11 cellular contexts compared by ENCODE assay signal in genomic region chr12:123094349-123095073, GRCh38. TPM values are rescaled to one million over a fixed set of nuclear protein-coding genes. Genes with fewer than 3 reads are reported as not detected.
DNase-seq lines count a peak whose midpoint lies in the region; ATAC-seq, FAIRE-seq and TF ChIP-seq lines count a peak whose summit lies in the region.
"Had no signal": no experiment of that assay in that cellular context is flagged by ENCODE, and none has a peak within 500 bp of the region (broad histone marks: within the 10 kb centered on the region; RNA-seq: fewer than 3 reads in every experiment).

No MANE protein-coding gene starts in this region.

- no peaks in the 10 kb centered on the region for H3K27me3 ChIP-seq in mesenchymal stem cell (ENCODE audit: control insufficient read depth in 1 of 2, insufficient read depth in 1 of 2, low read length in 2 of 2)

- H3K18ac ChIP-seq in mesenchymal stem cell (ENCODE audit: low read depth in 1 of 2, low read length in 2 of 2), result peak overlapping the region; percentile 63 to 66

- no peak for TF ChIP-seq POLR2A in A549 (IDR thresholded peaks at IDR 0.05; ENCODE audit: low read length)

- H3K4me2 ChIP-seq in A549, result peak overlapping the region; percentile 91
- H3K4me2 ChIP-seq in mesenchymal stem cell (ENCODE audit: low read length, poor library complexity, severe bottlenecking), result no peak overlapping the region

- H3K9ac ChIP-seq in mesenchymal stem cell (ENCODE audit: low read length), result peak overlapping the region; percentile 10

- H2BK15ac ChIP-seq in mesenchymal stem cell (ENCODE audit: low read depth, poor library complexity, severe bottlenecking), result peak overlapping the region; percentile 88

- peak; percentile 65 to 78 for ATAC-seq in A549
- no peak for ATAC-seq in HG02763 (IDR thresholded peaks at IDR 0.05; ENCODE audit: unreplicated experiment)
- no peak for ATAC-seq in HG03571 (IDR thresholded peaks at IDR 0.05; ENCODE audit: unreplicated experiment)

- no peak overlapping the region for H3K23ac ChIP-seq in mesenchymal stem cell (ENCODE audit: low read length in 2 of 2)

- no peak overlapping the region for H3K4me3 ChIP-seq in A549
- H3K4me3 ChIP-seq in choroid plexus epithelial cell (ENCODE audit: low read depth, low read length), result no peak overlapping the region
- H3K4me3 ChIP-seq in mesenchymal stem cell (ENCODE audit: insufficient read depth in 1 of 2, low read depth in 1 of 2, low read length in 2 of 2), result peak overlapping the region in 1 of 2 experiments; percentile 20

- H3K14ac ChIP-seq in mesenchymal stem cell (ENCODE audit: low read length in 2 of 2), result no peak overlapping the region

- H4K8ac ChIP-seq in mesenchymal stem cell (ENCODE audit: low read length), result peak overlapping the region; percentile 38

- H3K36me3 ChIP-seq in mesenchymal stem cell (ENCODE audit: control insufficient read depth in 1 of 2, insufficient read depth in 2 of 2, low read depth in 1 of 2, low read length in 2 of 2), result peaks cover 0 to 4% of the 10 kb centered on the region in 2 experiments

- H3K9me3 ChIP-seq in A549 (peaks cover 14% of the 10 kb centered on the region), mesenchymal stem cell (ENCODE audit: control insufficient read depth, low read length) (peaks cover 15% of the 10 kb centered on the region)

- H3K79me1 ChIP-seq in mesenchymal stem cell (replicated peaks; ENCODE audit: low read length, poor library complexity, severe bottlenecking), result peaks cover 13% of the 10 kb centered on the region

- TF ChIP-seq EP300 in A549 (IDR thresholded peaks at IDR 0.05), result no peak

- no peak for FAIRE-seq in A549 (lab: Jason Lieb, UNC)

- 33% methylated on average over 18 of the region's 18 CpGs for whole genome bisulfite sequencing in A549 (ENCODE audit: missing lambda C conversion rate)
- 54% methylated on average over 17 of the region's 18 CpGs for WGBS in mesenchymal stem cell

- no peak overlapping the region for H2AFZ ChIP-seq in mesenchymal stem cell (ENCODE audit: low read depth, low read length)

- TF ChIP-seq CTCF in A549 (IDR thresholded peaks at IDR 0.05), result no peak
- TF ChIP-seq CTCF in choroid plexus epithelial cell (conservative IDR thresholded peaks at IDR 0.05; ENCODE audit: low read depth, low read length), result no peak

- H3K4me1 ChIP-seq in A549, result peaks cover 65% of the 10 kb centered on the region
- H3K4me1 ChIP-seq in mesenchymal stem cell (ENCODE audit: control insufficient read depth, insufficient read depth, low read depth, low read length), result peaks cover 16% of the 10 kb centered on the region

- peak; percentile 76 to 82 for DNase-seq in A549 (ENCODE audit: low read depth in 1 of 2, low spot score in 1 of 2)
- peak; percentile 38 for DNase-seq in LoVo (ENCODE audit: low spot score)
- peak; percentile 38 for DNase-seq in choroid plexus epithelial cell (ENCODE audit: low read depth)
- DNase-seq in mesenchymal stem cell, result peak; percentile 88
- DNase-seq in activated CD4-positive, alpha-beta T cell treated with anti-CD3 and anti-CD28 coated beads for 1 hour, result no peak
- no peak for DNase-seq in NCI-H1930 (lab: John Stamatoyannopoulos, UW)
- DNase-seq: CD4-positive, alpha-beta T cell; H9; NCI-H2081 had no signal

- CTCF ChIA-PET in A549 (lab: Yijun Ruan, JAX), result interaction anchor here (1.1 to 2.5 kb wide), 5 partner anchors 18 to 58 kb away, joined by 4 to 9 read pairs (median 5); no protein-coding TSS in a partner anchor

- H2BK12ac ChIP-seq in mesenchymal stem cell (ENCODE audit: low read length in 2 of 2), result peak overlapping the region; percentile 42 to 46

- peak overlapping the region; percentile 76 to 89 for H3K27ac ChIP-seq in A549
- H3K27ac ChIP-seq in mesenchymal stem cell (ENCODE audit: low read length, poor library complexity, severe bottlenecking), result no peak overlapping the region

- peak overlapping the region in 1 of 2 experiments; percentile 21 for H3K4ac ChIP-seq in mesenchymal stem cell (ENCODE audit: low read depth in 1 of 2, low read length in 2 of 2)

- H2BK5ac ChIP-seq in mesenchymal stem cell (ENCODE audit: low read depth, low read length, poor library complexity, severe bottlenecking), result no peak overlapping the region

- POLR2A ChIA-PET in A549 (lab: Yijun Ruan, JAX), result interaction anchor here (1.6 kb wide), 1 partner anchor 138 kb away, joined by 3 read pairs; the partner anchor contains the start of genes MPHOSPH9 and MTRFR

- H2AK5ac ChIP-seq in mesenchymal stem cell (ENCODE audit: low read length, severe bottlenecking), result no peak overlapping the region

- H2BK120ac ChIP-seq in mesenchymal stem cell (ENCODE audit: low read depth, low read length), result no peak overlapping the region

- no peak overlapping the region for H4K91ac ChIP-seq in mesenchymal stem cell (ENCODE audit: low read length)

- peak in 1 of 2 experiments; percentile 1; a peak in 2 of 5 replicates for TF ChIP-seq RAD21 in A549 (conservative IDR thresholded peaks at IDR 0.05 in 1 of 2, IDR thresholded peaks at IDR 0.05 in 1 of 2)

TF ChIP-seq in A549, 52 proteins besides CTCF, POLR2A, EP300 and RAD21:
- peak; percentile 73; the same call in 1 of the 2 replicates for TF ChIP-seq GATA3 (IDR thresholded peaks at IDR 0.05; ENCODE audit: borderline replicate concordance)
- TF ChIP-seq JUNB (IDR thresholded peaks at IDR 0.05), result peak; percentile 72
- peak in 1 of 2 experiments; percentile 51; a peak in 1 of 4 replicates for TF ChIP-seq CEBPB (IDR thresholded peaks at IDR 0.05)
- TF ChIP-seq, protein P1, sequence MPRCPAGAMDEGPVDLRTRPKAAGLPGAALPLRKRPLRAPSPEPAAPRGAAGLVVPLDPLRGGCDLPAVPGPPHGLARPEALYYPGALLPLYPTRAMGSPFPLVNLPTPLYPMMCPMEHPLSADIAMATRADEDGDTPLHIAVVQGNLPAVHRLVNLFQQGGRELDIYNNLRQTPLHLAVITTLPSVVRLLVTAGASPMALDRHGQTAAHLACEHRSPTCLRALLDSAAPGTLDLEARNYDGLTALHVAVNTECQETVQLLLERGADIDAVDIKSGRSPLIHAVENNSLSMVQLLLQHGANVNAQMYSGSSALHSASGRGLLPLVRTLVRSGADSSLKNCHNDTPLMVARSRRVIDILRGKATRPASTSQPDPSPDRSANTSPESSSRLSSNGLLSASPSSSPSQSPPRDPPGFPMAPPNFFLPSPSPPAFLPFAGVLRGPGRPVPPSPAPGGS (IDR thresholded peaks at IDR 0.05), result no peak
- TF ChIP-seq, protein P2, sequence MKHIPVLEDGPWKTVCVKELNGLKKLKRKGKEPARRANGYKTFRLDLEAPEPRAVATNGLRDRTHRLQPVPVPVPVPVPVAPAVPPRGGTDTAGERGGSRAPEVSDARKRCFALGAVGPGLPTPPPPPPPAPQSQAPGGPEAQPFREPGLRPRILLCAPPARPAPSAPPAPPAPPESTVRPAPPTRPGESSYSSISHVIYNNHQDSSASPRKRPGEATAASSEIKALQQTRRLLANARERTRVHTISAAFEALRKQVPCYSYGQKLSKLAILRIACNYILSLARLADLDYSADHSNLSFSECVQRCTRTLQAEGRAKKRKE (CRISPR knock-in tag; IDR thresholded peaks at IDR 0.05; ENCODE audit: low read depth), result no peak
- TF ChIP-seq JUN (IDR thresholded peaks at IDR 0.05), result peak in 1 of 2 experiments; percentile 65; a peak in 2 of 5 replicates
- no peak for TF ChIP-seq SREBF2 (IDR thresholded peaks at IDR 0.05)
- no peak for TF ChIP-seq NPAS2 (CRISPR knock-in tag; IDR thresholded peaks at IDR 0.05; ENCODE audit: borderline replicate concordance)
- peak; percentile 56; the same call in 1 of the 2 replicates for TF ChIP-seq E2F6 (IDR thresholded peaks at IDR 0.05; ENCODE audit: borderline replicate concordance, low read depth)
- TF ChIP-seq HOXB5 (CRISPR knock-in tag; IDR thresholded peaks at IDR 0.05), result no peak
- peak; percentile 89 for TF ChIP-seq MAX (IDR thresholded peaks at IDR 0.05)
- no peak for TF ChIP-seq USF2 (IDR thresholded peaks at IDR 0.05)
- TF ChIP-seq FOSL2 (IDR thresholded peaks at IDR 0.05), result peak; percentile 69; the same call in 1 of the 2 replicates
- peak; percentile 64 for TF ChIP-seq FOSL2 (CRISPR knock-in tag; IDR thresholded peaks at IDR 0.05)
TF ChIP-seq in A549: peak in this region for 7.

RNA-seq across cellular contexts. Expression of gene PITPNM2, which starts 56.4 kb away (rescaled TPM):
- polyA plus RNA-seq in A549 (2011; rRNA removed), result 2.6 and 4.3 TPM in 2 replicates
- 6.8 and 10.0 TPM in 2 replicates for polyA plus RNA-seq in A549 (2012; cell fraction: cytosol; rRNA removed)
- 28.6 and 38.4 TPM in 2 replicates for polyA plus RNA-seq in A549 (2012; cell fraction: nucleus; rRNA removed)
- 10.8 to 14.6 TPM (median 13.6 TPM) in 3 replicates for polyA plus RNA-seq in A549 (2017; fragmentation: RNase III; extraction: RNeasy Plus Mini Kit Qiagen cat#74134 plus additional on column Dnase treatment)
- polyA minus RNA-seq in A549 (2011; rRNA and poly(A)+ RNA removed), result 12.0 and 13.5 TPM in 2 replicates
- 4.4 TPM for polyA plus RNA-seq in mesenchymal stem cell (2013, experiment 1 of 2)
- polyA plus RNA-seq in mesenchymal stem cell (2013, experiment 2 of 2), result 4.2 TPM

Comparison
In these comparisons a context has a peak if more than half of its experiments do, and no peak if none do; other contexts are left out.
1. ATAC-seq: peak in A549 (2 of 2); none in HG02763 (single experiment) and HG03571 (single experiment).
2. DNase-seq: peak in A549 (2 of 2), LoVo (single experiment), choroid plexus epithelial cell (single experiment) and mesenchymal stem cell (single experiment); none in activated CD4-positive, alpha-beta T cell treated with anti-CD3 and anti-CD28 coated beads for 1 hour (single experiment) and NCI-H1930 (0 of 2).